In genomic region chr4:80740375-80740774, GRCh38 we compare ENCODE assay signal across 34 cellular contexts.
"Had no signal": no experiment of that assay in that cellular context is flagged by ENCODE, and none has a peak within 500 bp of the region (broad histone marks: within the 10 kb centered on the region; RNA-seq: fewer than 3 reads in every experiment).

No MANE protein-coding gene starts in this region.

- DNase-seq: activated B cell treated with CpG ODN at 0.5 μM for 24 hours; activated CD4-positive, alpha-beta memory T cell treated with anti-CD3 and anti-CD28 coated beads for 36 hours; activated CD4-positive, alpha-beta T cell treated with anti-CD3 and anti-CD28 coated beads for 4 hours; activated CD4-positive, alpha-beta T cell treated with anti-CD3 and anti-CD28 coated beads, Interleukin-2, amount 10 ng/mL, durations not matched to agents 24 days and 14 days; activated CD4-positive, alpha-beta T cell treated with anti-CD3 and anti-CD28 coated beads, Interleukin-2, amount 50 U/mL, for 1 hour; activated CD4-positive, alpha-beta T cell treated with anti-CD3 and anti-CD28 coated beads, Interleukin-2, amount 50 U/mL, for 4 hours; activated CD4-positive, CD25-positive, alpha-beta regulatory T cell treated with anti-CD3 and anti-CD28 coated beads, Interleukin-2, amount 50 U/mL, for 72 hours; activated CD8-positive, alpha-beta memory T cell treated with anti-CD3 and anti-CD28 coated beads, Interleukin-2, amount 50 U/mL, for 4 hours; activated CD8-positive, alpha-beta T cell treated with anti-CD3 and anti-CD28 coated beads for 36 hours; activated effector memory CD4-positive, alpha-beta T cell treated with anti-CD3 and anti-CD28 coated beads, Interleukin-2, amount 50 U/mL, for 16 hours; activated gamma-delta T cell treated with Interleukin-2 at 50 U/mL for 16 hours; activated naive CD4-positive, alpha-beta T cell; activated naive CD4-positive, alpha-beta T cell treated with anti-CD3 and anti-CD28 coated beads for 36 hours; activated naive CD4-positive, alpha-beta T cell treated with anti-CD3 and anti-CD28 coated beads, Interleukin-2, amount 50 U/mL, for 16 hours; activated naive CD8-positive, alpha-beta T cell treated with anti-CD3 and anti-CD28 coated beads for 36 hours; activated T-cell treated with anti-CD3 and anti-CD28 coated beads for 4 hours; activated T-cell treated with anti-CD3 and anti-CD28 coated beads, Interleukin-2, amount 50 U/mL, for 1 hour; activated T-cell treated with anti-CD3 and anti-CD28 coated beads, Interleukin-2, amount 50 U/mL, for 4 hours; activated T-cell treated with anti-CD3 and anti-CD28 coated beads, Interleukin-2, amount 50 U/mL, for 72 hours; adrenal gland; amniotic stem cell; aorta; body of pancreas; brain microvascular endothelial cell; central memory CD4-positive, alpha-beta T cell; T-helper 1 cell; T-helper 2 cell; T-helper 9 cell had no signal

- H3K27ac Mint-ChIP-seq: activated B cell treated with CpG ODN at 0.5 μM for 24 hours; activated CD4-positive, alpha-beta memory T cell treated with anti-CD3 and anti-CD28 coated beads for 36 hours; activated CD4-positive, alpha-beta T cell treated with anti-CD3 and anti-CD28 coated beads, Interleukin-2, amount 10 ng/mL, durations not matched to agents 24 days and 14 days; activated CD8-positive, alpha-beta T cell treated with anti-CD3 and anti-CD28 coated beads for 36 hours; activated naive CD4-positive, alpha-beta T cell treated with anti-CD3 and anti-CD28 coated beads for 36 hours; activated naive CD4-positive, alpha-beta T cell treated with anti-CD3 and anti-CD28 coated beads, Interleukin-2, amount 50 U/mL, for 72 hours; activated naive CD8-positive, alpha-beta T cell treated with anti-CD3 and anti-CD28 coated beads for 36 hours; activated T-cell treated with anti-CD3 and anti-CD28 coated beads, Interleukin-2, amount 50 U/mL, for 72 hours; activated T-helper 1 cell treated with anti-CD3 and anti-CD28 coated beads, Interleukin-12 subunit alpha, Interleukin-12 subunit beta, Interleukin-2, Interleukin-4 antibody, amounts not matched to agents 30 ng/mL and 10 ng/mL and 1 ng/mL, durations not matched to agents 14 hours and 24 hours and 36 hours; activated T-helper 17 cell treated with anti-CD3 and anti-CD28 coated beads, Interleukin-2, amount 50 U/mL, for 72 hours; T-helper 1 cell treated with Interleukin-12 subunit alpha and Interleukin-12 subunit beta and Interleukin-4 antibody, amounts not matched to agents 30 μg/mL and 1 μg/mL, for 36 hours; T-helper 2 cell treated with Interferon-gamma antibody and Interleukin-4, amounts not matched to agents 5 μg/mL and 100 μg/mL, for 36 hours had no signal

- H3K4me1 Mint-ChIP-seq: activated B cell treated with CpG ODN at 0.5 μM for 24 hours; activated CD4-positive, alpha-beta T cell treated with anti-CD3 and anti-CD28 coated beads, Interleukin-2, amount 10 ng/mL, durations not matched to agents 24 days and 14 days; activated naive CD8-positive, alpha-beta T cell treated with anti-CD3 and anti-CD28 coated beads for 36 hours; activated T-helper 17 cell treated with anti-CD3 and anti-CD28 coated beads, Interleukin-2, amount 50 U/mL, for 72 hours had no signal

- H3K27me3 ChIP-seq: adrenal gland, body of pancreas, brain microvascular endothelial cell had no signal

- H3K27me3 Mint-ChIP-seq: activated B cell treated with CpG ODN at 0.5 μM for 24 hours; activated CD4-positive, alpha-beta memory T cell treated with anti-CD3 and anti-CD28 coated beads for 36 hours; activated CD4-positive, alpha-beta T cell treated with anti-CD3 and anti-CD28 coated beads, Interleukin-2, amount 10 ng/mL, durations not matched to agents 24 days and 14 days; activated CD8-positive, alpha-beta T cell treated with anti-CD3 and anti-CD28 coated beads for 36 hours; activated naive CD8-positive, alpha-beta T cell treated with anti-CD3 and anti-CD28 coated beads for 36 hours had no signal

- H3K9me3 ChIP-seq: body of pancreas had no signal

- H3K36me3 ChIP-seq: adrenal gland, brain microvascular endothelial cell had no signal

- H3K4me3 ChIP-seq: adrenal gland, body of pancreas had no signal

- H3K4me1 ChIP-seq: adrenal gland, body of pancreas had no signal

- ATAC-seq: activated CD8-positive, alpha-beta T cell treated with anti-CD3 and anti-CD28 coated beads for 36 hours; activated naive CD4-positive, alpha-beta T cell treated with anti-CD3 and anti-CD28 coated beads, Interleukin-2, amount 50 U/mL, for 72 hours; activated T-cell treated with anti-CD3 and anti-CD28 coated beads, Interleukin-2, amount 50 U/mL, for 4 hours; activated T-cell treated with anti-CD3 and anti-CD28 coated beads, Interleukin-2, amount 50 U/mL, for 72 hours; activated T-helper 17 cell treated with anti-CD3 and anti-CD28 coated beads, Interleukin-2, amount 50 U/mL, for 72 hours; body of pancreas had no signal

- H3K4me3 Mint-ChIP-seq: activated B cell treated with CpG ODN at 0.5 μM for 24 hours; activated CD4-positive, alpha-beta memory T cell treated with anti-CD3 and anti-CD28 coated beads for 36 hours; activated CD4-positive, alpha-beta T cell treated with anti-CD3 and anti-CD28 coated beads, Interleukin-2, amount 10 ng/mL, durations not matched to agents 24 days and 14 days; activated CD8-positive, alpha-beta T cell treated with anti-CD3 and anti-CD28 coated beads for 36 hours; activated naive CD4-positive, alpha-beta T cell treated with anti-CD3 and anti-CD28 coated beads for 36 hours; activated naive CD8-positive, alpha-beta T cell treated with anti-CD3 and anti-CD28 coated beads for 36 hours; activated T-cell treated with anti-CD3 and anti-CD28 coated beads, Interleukin-2, amount 50 U/mL, for 4 hours; activated T-cell treated with anti-CD3 and anti-CD28 coated beads, Interleukin-2, amount 50 U/mL, for 72 hours; activated T-helper 1 cell treated with anti-CD3 and anti-CD28 coated beads, Interleukin-12 subunit alpha, Interleukin-12 subunit beta, Interleukin-2, Interleukin-4 antibody, amounts not matched to agents 30 ng/mL and 10 ng/mL and 1 ng/mL, durations not matched to agents 14 hours and 24 hours and 36 hours; activated T-helper 17 cell treated with anti-CD3 and anti-CD28 coated beads, Interleukin-2, amount 50 U/mL, for 72 hours; T-helper 1 cell treated with Interleukin-12 subunit alpha and Interleukin-12 subunit beta and Interleukin-4 antibody, amounts not matched to agents 30 μg/mL and 1 μg/mL, for 36 hours; T-helper 2 cell treated with Interferon-gamma antibody and Interleukin-4, amounts not matched to agents 5 μg/mL and 100 μg/mL, for 36 hours had no signal

- H3K27ac ChIP-seq: adrenal gland, body of pancreas, brain microvascular endothelial cell, VCaP had no signal
